Comparison of ENCODE assay signal across 2 cellular contexts in the genomic region with DNA sequence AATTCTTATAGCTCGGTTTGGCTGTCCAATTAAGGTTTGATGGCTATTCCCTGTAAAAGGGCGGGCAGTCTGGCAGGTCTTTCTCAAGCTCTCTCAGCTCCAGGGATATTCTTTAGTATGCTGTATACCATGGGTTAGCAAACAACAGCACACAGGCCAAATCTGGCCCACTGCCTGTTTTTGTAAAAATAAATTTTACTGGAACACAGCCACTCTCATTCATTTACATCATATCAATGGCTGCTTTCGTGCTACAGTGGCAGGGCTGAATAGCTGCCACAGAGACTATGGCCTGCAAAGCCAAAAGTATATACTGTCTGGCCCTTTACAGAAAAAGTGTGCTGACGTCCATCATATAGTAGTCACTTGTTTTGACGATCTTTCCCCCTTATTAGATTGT.
TF ChIP-seq lines count a peak whose summit lies in the region.

No MANE protein-coding gene starts in this region.

TF ChIP-seq in GM12878, 131 proteins besides CTCF, POLR2A, EP300 and RAD21:
- TF ChIP-seq, protein P1, sequence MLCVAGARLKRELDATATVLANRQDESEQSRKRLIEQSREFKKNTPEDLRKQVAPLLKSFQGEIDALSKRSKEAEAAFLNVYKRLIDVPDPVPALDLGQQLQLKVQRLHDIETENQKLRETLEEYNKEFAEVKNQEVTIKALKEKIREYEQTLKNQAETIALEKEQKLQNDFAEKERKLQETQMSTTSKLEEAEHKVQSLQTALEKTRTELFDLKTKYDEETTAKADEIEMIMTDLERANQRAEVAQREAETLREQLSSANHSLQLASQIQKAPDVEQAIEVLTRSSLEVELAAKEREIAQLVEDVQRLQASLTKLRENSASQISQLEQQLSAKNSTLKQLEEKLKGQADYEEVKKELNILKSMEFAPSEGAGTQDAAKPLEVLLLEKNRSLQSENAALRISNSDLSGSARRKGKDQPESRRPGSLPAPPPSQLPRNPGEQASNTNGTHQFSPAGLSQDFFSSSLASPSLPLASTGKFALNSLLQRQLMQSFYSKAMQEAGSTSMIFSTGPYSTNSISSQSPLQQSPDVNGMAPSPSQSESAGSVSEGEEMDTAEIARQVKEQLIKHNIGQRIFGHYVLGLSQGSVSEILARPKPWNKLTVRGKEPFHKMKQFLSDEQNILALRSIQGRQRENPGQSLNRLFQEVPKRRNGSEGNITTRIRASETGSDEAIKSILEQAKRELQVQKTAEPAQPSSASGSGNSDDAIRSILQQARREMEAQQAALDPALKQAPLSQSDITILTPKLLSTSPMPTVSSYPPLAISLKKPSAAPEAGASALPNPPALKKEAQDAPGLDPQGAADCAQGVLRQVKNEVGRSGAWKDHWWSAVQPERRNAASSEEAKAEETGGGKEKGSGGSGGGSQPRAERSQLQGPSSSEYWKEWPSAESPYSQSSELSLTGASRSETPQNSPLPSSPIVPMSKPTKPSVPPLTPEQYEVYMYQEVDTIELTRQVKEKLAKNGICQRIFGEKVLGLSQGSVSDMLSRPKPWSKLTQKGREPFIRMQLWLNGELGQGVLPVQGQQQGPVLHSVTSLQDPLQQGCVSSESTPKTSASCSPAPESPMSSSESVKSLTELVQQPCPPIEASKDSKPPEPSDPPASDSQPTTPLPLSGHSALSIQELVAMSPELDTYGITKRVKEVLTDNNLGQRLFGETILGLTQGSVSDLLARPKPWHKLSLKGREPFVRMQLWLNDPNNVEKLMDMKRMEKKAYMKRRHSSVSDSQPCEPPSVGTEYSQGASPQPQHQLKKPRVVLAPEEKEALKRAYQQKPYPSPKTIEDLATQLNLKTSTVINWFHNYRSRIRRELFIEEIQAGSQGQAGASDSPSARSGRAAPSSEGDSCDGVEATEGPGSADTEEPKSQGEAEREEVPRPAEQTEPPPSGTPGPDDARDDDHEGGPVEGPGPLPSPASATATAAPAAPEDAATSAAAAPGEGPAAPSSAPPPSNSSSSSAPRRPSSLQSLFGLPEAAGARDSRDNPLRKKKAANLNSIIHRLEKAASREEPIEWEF (IDR thresholded peaks at IDR 0.05; ENCODE audit: insufficient replicate concordance, low read depth, low read length), result no peak
- TF ChIP-seq RAD51 (IDR thresholded peaks at IDR 0.05) (no peak), CHD2 (IDR thresholded peaks at IDR 0.05; ENCODE audit: borderline replicate concordance, low read depth, low read length) (no peak), SP1 (IDR thresholded peaks at IDR 0.05; ENCODE audit: low read depth, low read length) (no peak), TCF7 (IDR thresholded peaks at IDR 0.05; ENCODE audit: borderline replicate concordance) (no peak), PAX5 (IDR thresholded peaks at IDR 0.05; ENCODE audit: borderline replicate concordance, low read depth, low read length) (no peak)

TF ChIP-seq in GM23338, 12 proteins besides CTCF, POLR2A, EP300 and RAD21:
- TF ChIP-seq, protein P2, sequence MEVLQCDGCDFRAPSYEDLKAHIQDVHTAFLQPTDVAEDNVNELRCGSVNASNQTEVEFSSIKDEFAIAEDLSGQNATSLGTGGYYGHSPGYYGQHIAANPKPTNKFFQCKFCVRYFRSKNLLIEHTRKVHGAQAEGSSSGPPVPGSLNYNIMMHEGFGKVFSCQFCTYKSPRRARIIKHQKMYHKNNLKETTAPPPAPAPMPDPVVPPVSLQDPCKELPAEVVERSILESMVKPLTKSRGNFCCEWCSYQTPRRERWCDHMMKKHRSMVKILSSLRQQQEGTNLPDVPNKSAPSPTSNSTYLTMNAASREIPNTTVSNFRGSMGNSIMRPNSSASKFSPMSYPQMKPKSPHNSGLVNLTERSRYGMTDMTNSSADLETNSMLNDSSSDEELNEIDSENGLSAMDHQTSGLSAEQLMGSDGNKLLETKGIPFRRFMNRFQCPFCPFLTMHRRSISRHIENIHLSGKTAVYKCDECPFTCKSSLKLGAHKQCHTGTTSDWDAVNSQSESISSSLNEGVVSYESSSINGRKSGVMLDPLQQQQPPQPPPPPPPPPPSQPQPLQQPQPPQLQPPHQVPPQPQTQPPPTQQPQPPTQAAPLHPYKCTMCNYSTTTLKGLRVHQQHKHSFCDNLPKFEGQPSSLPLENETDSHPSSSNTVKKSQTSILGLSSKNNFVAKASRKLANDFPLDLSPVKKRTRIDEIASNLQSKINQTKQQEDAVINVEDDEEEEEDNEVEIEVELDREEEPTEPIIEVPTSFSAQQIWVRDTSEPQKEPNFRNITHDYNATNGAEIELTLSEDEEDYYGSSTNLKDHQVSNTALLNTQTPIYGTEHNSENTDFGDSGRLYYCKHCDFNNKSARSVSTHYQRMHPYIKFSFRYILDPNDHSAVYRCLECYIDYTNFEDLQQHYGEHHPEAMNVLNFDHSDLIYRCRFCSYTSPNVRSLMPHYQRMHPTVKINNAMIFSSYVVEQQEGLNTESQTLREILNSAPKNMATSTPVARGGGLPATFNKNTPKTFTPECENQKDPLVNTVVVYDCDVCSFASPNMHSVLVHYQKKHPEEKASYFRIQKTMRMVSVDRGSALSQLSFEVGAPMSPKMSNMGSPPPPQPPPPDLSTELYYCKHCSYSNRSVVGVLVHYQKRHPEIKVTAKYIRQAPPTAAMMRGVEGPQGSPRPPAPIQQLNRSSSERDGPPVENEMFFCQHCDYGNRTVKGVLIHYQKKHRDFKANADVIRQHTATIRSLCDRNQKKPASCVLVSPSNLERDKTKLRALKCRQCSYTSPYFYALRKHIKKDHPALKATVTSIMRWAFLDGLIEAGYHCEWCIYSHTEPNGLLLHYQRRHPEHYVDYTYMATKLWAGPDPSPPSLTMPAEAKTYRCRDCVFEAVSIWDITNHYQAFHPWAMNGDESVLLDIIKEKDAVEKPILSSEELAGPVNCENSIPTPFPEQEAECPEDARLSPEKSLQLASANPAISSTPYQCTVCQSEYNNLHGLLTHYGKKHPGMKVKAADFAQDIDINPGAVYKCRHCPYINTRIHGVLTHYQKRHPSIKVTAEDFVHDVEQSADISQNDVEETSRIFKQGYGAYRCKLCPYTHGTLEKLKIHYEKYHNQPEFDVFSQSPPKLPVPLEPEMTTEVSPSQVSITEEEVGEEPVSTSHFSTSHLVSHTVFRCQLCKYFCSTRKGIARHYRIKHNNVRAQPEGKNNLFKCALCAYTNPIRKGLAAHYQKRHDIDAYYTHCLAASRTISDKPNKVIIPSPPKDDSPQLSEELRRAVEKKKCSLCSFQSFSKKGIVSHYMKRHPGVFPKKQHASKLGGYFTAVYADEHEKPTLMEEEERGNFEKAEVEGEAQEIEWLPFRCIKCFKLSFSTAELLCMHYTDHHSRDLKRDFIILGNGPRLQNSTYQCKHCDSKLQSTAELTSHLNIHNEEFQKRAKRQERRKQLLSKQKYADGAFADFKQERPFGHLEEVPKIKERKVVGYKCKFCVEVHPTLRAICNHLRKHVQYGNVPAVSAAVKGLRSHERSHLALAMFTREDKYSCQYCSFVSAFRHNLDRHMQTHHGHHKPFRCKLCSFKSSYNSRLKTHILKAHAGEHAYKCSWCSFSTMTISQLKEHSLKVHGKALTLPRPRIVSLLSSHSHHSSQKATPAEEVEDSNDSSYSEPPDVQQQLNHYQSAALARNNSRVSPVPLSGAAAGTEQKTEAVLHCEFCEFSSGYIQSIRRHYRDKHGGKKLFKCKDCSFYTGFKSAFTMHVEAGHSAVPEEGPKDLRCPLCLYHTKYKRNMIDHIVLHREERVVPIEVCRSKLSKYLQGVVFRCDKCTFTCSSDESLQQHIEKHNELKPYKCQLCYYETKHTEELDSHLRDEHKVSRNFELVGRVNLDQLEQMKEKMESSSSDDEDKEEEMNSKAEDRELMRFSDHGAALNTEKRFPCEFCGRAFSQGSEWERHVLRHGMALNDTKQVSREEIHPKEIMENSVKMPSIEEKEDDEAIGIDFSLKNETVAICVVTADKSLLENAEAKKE (CRISPR knock-in tag; IDR thresholded peaks at IDR 0.05), result no peak
- TF ChIP-seq STAT1 (IDR thresholded peaks at IDR 0.05; ENCODE audit: unreplicated experiment), result no peak
- TF ChIP-seq ZNF331 (CRISPR knock-in tag; IDR thresholded peaks at IDR 0.05; ENCODE audit: low read depth), result no peak
- TF ChIP-seq JUNB (IDR thresholded peaks at IDR 0.05; ENCODE audit: unreplicated experiment), result no peak
- no peak for TF ChIP-seq EZH2 (IDR thresholded peaks at IDR 0.05; ENCODE audit: low read depth, unreplicated experiment)
- no peak for TF ChIP-seq ZNF114 (CRISPR knock-in tag; IDR thresholded peaks at IDR 0.05)
- TF ChIP-seq POLR2AphosphoS5 (IDR thresholded peaks at IDR 0.05; ENCODE audit: low read depth), result no peak
- TF ChIP-seq, protein P3, sequence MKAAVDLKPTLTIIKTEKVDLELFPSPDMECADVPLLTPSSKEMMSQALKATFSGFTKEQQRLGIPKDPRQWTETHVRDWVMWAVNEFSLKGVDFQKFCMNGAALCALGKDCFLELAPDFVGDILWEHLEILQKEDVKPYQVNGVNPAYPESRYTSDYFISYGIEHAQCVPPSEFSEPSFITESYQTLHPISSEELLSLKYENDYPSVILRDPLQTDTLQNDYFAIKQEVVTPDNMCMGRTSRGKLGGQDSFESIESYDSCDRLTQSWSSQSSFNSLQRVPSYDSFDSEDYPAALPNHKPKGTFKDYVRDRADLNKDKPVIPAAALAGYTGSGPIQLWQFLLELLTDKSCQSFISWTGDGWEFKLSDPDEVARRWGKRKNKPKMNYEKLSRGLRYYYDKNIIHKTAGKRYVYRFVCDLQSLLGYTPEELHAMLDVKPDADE (IDR thresholded peaks at IDR 0.05), result no peak
